In genomic region chr2:109260886-109261700, GRCh38 we compare ENCODE assay signal across 8 cellular contexts.
A peak's percentile ranks its signal among the peaks of the same experiment; 100 is the strongest.
DNase-seq lines count a peak whose midpoint lies in the region; ATAC-seq and TF ChIP-seq lines count a peak whose summit lies in the region.

No MANE protein-coding gene starts in this region.

- no peaks in the 10 kb centered on the region for H3K36me3 Mint-ChIP-seq in CD8-positive, alpha-beta T cell

- H3K9me3 ChIP-seq in left ventricle myocardium inferior (replicated peaks): no peaks in the 10 kb centered on the region
- H3K9me3 ChIP-seq in CD8-positive, alpha-beta T cell (ENCODE audit: low read length): no peaks in the 10 kb centered on the region

- H3K27me3 ChIP-seq in left ventricle myocardium inferior (ENCODE audit: low read depth): no peaks in the 10 kb centered on the region
- no peaks in the 10 kb centered on the region for H3K27me3 ChIP-seq in CD8-positive, alpha-beta T cell (ENCODE audit: insufficient read depth, low read length)

- CTCF ChIA-PET in CD8-positive, alpha-beta T cell (lab: Charles Lee): no interaction called here

- TF ChIP-seq CTCF in left ventricle myocardium inferior (IDR thresholded peaks at IDR 0.05; ENCODE audit: borderline replicate concordance) (peak; percentile 33), fibroblast of pulmonary artery (IDR thresholded peaks at IDR 0.05; ENCODE audit: low read length, missing control alignments) (peak; percentile 44)
- no peak for TF ChIP-seq CTCF in CD8-positive, alpha-beta T cell (IDR thresholded peaks at IDR 0.05)

- no peaks in the 10 kb centered on the region for H3K9me3 Mint-ChIP-seq in CD8-positive, alpha-beta T cell

- ATAC-seq in Right ventricle myocardium inferior (no peak), GM21390 (IDR thresholded peaks at IDR 0.05; ENCODE audit: unreplicated experiment) (no peak), GM18873 (IDR thresholded peaks at IDR 0.05; ENCODE audit: low FRiP score, unreplicated experiment) (no peak)
- no peak for ATAC-seq in CD8-positive, alpha-beta T cell

- no peak overlapping the region for H3K4me3 Mint-ChIP-seq in CD8-positive, alpha-beta T cell

- H3K4me3 ChIP-seq in left ventricle myocardium inferior (no peak overlapping the region), fibroblast of pulmonary artery (replicated peaks; ENCODE audit: low read depth, low read length) (no peak overlapping the region)
- no peak overlapping the region for H3K4me3 ChIP-seq in CD8-positive, alpha-beta T cell (ENCODE audit: low read depth, low read length)

- H3K27me3 Mint-ChIP-seq in CD8-positive, alpha-beta T cell (ENCODE audit: low read depth): no peaks in the 10 kb centered on the region

- H3K4me1 Mint-ChIP-seq in CD8-positive, alpha-beta T cell (ENCODE audit: low read depth): peaks cover 27% of the 10 kb centered on the region

- H3K27ac ChIP-seq in left ventricle myocardium inferior (replicated peaks): no peak overlapping the region
- no peak overlapping the region for H3K27ac ChIP-seq in CD8-positive, alpha-beta T cell (ENCODE audit: low read depth, low read length)

- H3K4me1 ChIP-seq in left ventricle myocardium inferior: peaks cover 84% of the 10 kb centered on the region
- H3K4me1 ChIP-seq in CD8-positive, alpha-beta T cell (ENCODE audit: insufficient read depth, low read length): peaks cover 10% of the 10 kb centered on the region

- DNase-seq in left ventricle myocardium inferior (no peak), Right ventricle myocardium inferior (ENCODE audit: missing footprints) (no peak), NCI-H510A treated with DMSO at 0.1 percent for 48 hours (lab: John Stamatoyannopoulos, UW) (peak; percentile 91), fibroblast of pulmonary artery (ENCODE audit: low read depth) (peak; percentile 47)
- no peak for DNase-seq in CD8-positive, alpha-beta T cell
- DNase-seq in effector CD8-positive, alpha-beta T cell (lab: John Stamatoyannopoulos, UW): no peak

- intact Hi-C loops in left ventricle myocardium inferior (cut with micrococcal nuclease): no loop called here
- intact Hi-C loops in Right ventricle myocardium inferior (cut with DNase I): no loop called here
- intact Hi-C loops in CD8-positive, alpha-beta T cell (cut with DNase I, micrococcal nuclease): loop anchor here in 1 of 2 experiments (5.0 kb wide), 1 partner anchor 134 kb away; the partner anchor contains the start of gene SH3RF3

- no peak overlapping the region for H3K27ac Mint-ChIP-seq in CD8-positive, alpha-beta T cell

- POLR2A ChIA-PET in CD8-positive, alpha-beta T cell (lab: Charles Lee): interaction anchor here (0.6 kb wide), 1 partner anchor 158 kb away, joined by 3 read pairs; no protein-coding TSS in a partner anchor

- no peaks in the 10 kb centered on the region for H3K36me3 ChIP-seq in left ventricle myocardium inferior
- H3K36me3 ChIP-seq in CD8-positive, alpha-beta T cell (ENCODE audit: insufficient read depth, low read length): no peaks in the 10 kb centered on the region

Comparison
In these comparisons a context has a peak if more than half of its experiments do, and no peak if none do; other contexts are left out.
1. DNase-seq: peak in NCI-H510A treated with DMSO at 0.1 percent for 48 hours (single experiment) and fibroblast of pulmonary artery (single experiment); none in left ventricle myocardium inferior (single experiment), Right ventricle myocardium inferior (single experiment), CD8-positive, alpha-beta T cell (0 of 7) and effector CD8-positive, alpha-beta T cell (single experiment).